8 cellular contexts compared by ENCODE assay signal in the genomic region with DNA sequence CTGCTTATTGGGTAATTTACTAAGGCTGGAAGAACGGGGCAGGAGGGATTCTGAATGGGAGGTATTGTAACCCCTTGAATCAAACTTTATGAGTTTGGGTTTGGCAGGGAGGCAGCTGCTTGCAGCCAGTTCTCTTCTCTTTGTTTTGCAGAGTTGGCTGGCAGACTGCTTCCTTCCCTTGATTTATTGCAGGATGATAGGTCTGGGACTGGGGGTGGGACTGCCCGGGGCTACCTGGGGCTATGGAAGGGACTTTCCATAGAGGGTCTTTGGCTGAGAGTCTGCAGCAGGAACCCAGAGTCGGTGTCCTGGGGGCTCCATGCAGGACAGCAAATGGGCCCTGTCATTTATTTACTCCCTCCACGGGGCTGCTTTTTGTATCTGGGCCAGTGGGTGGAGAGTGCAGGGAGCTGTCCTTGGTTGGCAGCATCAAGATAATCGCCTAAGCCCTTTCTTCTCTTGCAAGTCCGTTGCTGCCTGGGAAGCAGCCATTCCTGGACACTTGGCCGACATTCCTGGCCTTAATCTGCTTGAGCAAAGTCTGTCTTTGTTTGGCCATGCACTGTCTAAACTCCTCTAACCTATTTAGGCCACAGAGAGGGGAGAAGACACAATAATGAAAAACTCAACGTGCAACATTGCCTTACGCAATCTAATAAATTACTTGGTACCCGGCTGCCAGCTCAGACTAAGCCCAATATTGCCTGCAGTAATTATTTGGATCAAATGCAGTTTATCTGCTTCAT.
A peak's percentile ranks its signal among the peaks of the same experiment; 100 is the strongest.
DNase-seq lines count a peak whose midpoint lies in the region; ATAC-seq and TF ChIP-seq lines count a peak whose summit lies in the region.

No MANE protein-coding gene starts in this region.

- POLR2A ChIA-PET in HEK293T (lab: Yijun Ruan, JAX) = no interaction called here

- no peak for ATAC-seq in GM19467 (IDR thresholded peaks at IDR 0.05; ENCODE audit: unreplicated experiment)
- no peak for ATAC-seq in HG03039 (IDR thresholded peaks at IDR 0.05; ENCODE audit: unreplicated experiment)
- ATAC-seq in HG03439 (IDR thresholded peaks at IDR 0.05; ENCODE audit: unreplicated experiment) = no peak

- DNase-seq in HT1080 (ENCODE audit: low read depth) (peak; percentile 34), RPMI7951 (ENCODE audit: low read depth) (peak; percentile 82), fibroblast of pulmonary artery (ENCODE audit: low read depth) (peak; percentile 29), renal cortical epithelial cell (ENCODE audit: low read depth) (peak; percentile 38), HEK293T (ENCODE audit: extremely low spot score) (no peak)

- TF ChIP-seq CTCF in fibroblast of pulmonary artery (IDR thresholded peaks at IDR 0.05; ENCODE audit: low read length, missing control alignments) = no peak

- CTCF ChIA-PET in HEK293T (lab: Yijun Ruan, JAX) = no interaction called here

- no peak overlapping the region for H3K4me3 ChIP-seq in fibroblast of pulmonary artery (replicated peaks; ENCODE audit: low read depth, low read length)

TF ChIP-seq in HEK293T, 16 proteins besides CTCF, POLR2A, EP300 and RAD21:
- TF ChIP-seq HDGF (IDR thresholded peaks at IDR 0.05; ENCODE audit: borderline replicate concordance) (no peak), SP1 (IDR thresholded peaks at IDR 0.05) (no peak)
